In the genomic region with DNA sequence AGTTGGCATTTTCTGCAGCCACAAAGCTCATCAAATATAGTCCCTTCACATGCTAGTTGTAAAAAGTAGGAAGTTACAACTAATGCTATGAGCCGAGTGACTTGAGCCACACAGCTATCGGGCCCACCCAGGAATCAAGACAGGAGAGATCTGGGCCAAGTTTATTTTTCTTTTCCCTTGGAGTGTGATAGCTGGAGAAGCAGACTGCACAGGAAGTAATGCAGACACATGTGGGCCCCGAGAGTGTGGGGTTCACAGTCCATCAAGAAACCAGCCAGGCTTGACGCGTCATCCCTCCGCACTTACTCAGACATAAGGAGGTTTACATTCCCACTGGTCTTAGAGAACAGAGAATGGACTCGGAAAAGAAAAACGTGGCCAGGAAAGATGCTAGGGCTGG, we compare ENCODE assay signal across 16 cellular contexts.
DNase-seq lines count a peak whose midpoint lies in the region; ATAC-seq, FAIRE-seq and TF ChIP-seq lines count a peak whose summit lies in the region.
"Had no signal": no experiment of that assay in that cellular context is flagged by ENCODE, and none has a peak within 500 bp of the region (broad histone marks: within the 10 kb centered on the region; RNA-seq: fewer than 3 reads in every experiment).

No MANE protein-coding gene starts in this region.

- H3K4me3 ChIP-seq in bronchial epithelial cell (ENCODE audit: low read depth, low read length) (no peak overlapping the region), mesenchymal stem cell (ENCODE audit: insufficient read depth in 1 of 2, low read depth in 1 of 2, low read length in 2 of 2) (no peak overlapping the region)
- H3K4me3 ChIP-seq: GM12878 had no signal

- no peaks in the 10 kb centered on the region for H3K79me1 ChIP-seq in mesenchymal stem cell (replicated peaks; ENCODE audit: low read length, poor library complexity, severe bottlenecking)

- H3K27me3 Mint-ChIP-seq in activated naive CD4-positive, alpha-beta T cell treated with anti-CD3 and anti-CD28 coated beads for 36 hours (ENCODE audit: low read depth): peaks cover 2% of the 10 kb centered on the region
- H3K27me3 Mint-ChIP-seq: activated CD4-positive, alpha-beta T cell treated with anti-CD3 and anti-CD28 coated beads, Interleukin-2, amount 10 ng/mL, durations not matched to agents 24 days and 14 days; activated T-cell treated with anti-CD3 and anti-CD28 coated beads, Interleukin-2, amount 50 U/mL, for 24 hours had no signal

- H3K36me3 ChIP-seq in bronchial epithelial cell (ENCODE audit: control insufficient read depth, insufficient read depth, low read length) (no peaks in the 10 kb centered on the region), mesenchymal stem cell (ENCODE audit: control insufficient read depth in 1 of 2, insufficient read depth in 2 of 2, low read depth in 1 of 2, low read length in 2 of 2) (no peaks in the 10 kb centered on the region)

- no peaks in the 10 kb centered on the region for H3K4me1 Mint-ChIP-seq in activated naive CD4-positive, alpha-beta T cell treated with anti-CD3 and anti-CD28 coated beads for 36 hours (ENCODE audit: low read depth)
- H3K4me1 Mint-ChIP-seq: activated CD4-positive, alpha-beta T cell treated with anti-CD3 and anti-CD28 coated beads, Interleukin-2, amount 10 ng/mL, durations not matched to agents 24 days and 14 days had no signal

- no peak overlapping the region for H3K4me2 ChIP-seq in mesenchymal stem cell (ENCODE audit: low read length, poor library complexity, severe bottlenecking)

- no peaks in the 10 kb centered on the region for H3K36me3 Mint-ChIP-seq in activated naive CD4-positive, alpha-beta T cell treated with anti-CD3 and anti-CD28 coated beads for 36 hours (ENCODE audit: low read depth)

- intact Hi-C loops in activated naive CD4-positive, alpha-beta T cell treated with anti-CD3 and anti-CD28 coated beads for 36 hours (cut with micrococcal nuclease): no loop called here

- H3K27ac ChIP-seq in mesenchymal stem cell (ENCODE audit: low read length, poor library complexity, severe bottlenecking): peak overlapping the region; percentile 13

- FAIRE-seq in bronchial epithelial cell (lab: Jason Lieb, UNC) (no peak), GM19239 (lab: Jason Lieb, UNC) (no peak)
- FAIRE-seq: GM12878 had no signal

- H3K4me3 Mint-ChIP-seq in activated naive CD4-positive, alpha-beta T cell treated with anti-CD3 and anti-CD28 coated beads for 36 hours: no peak overlapping the region
- H3K4me3 Mint-ChIP-seq: activated CD4-positive, alpha-beta T cell treated with anti-CD3 and anti-CD28 coated beads, Interleukin-2, amount 10 ng/mL, durations not matched to agents 24 days and 14 days; activated T-cell treated with anti-CD3 and anti-CD28 coated beads, Interleukin-2, amount 50 U/mL, for 24 hours had no signal

- DNase-seq in A172 (ENCODE audit: low spot score) (peak; percentile 39), HCEC 1CT (peak; percentile 35), bronchial epithelial cell (ENCODE audit: low read depth) (peak; percentile 50), mesenchymal stem cell (peak; percentile 94), SW 1271 (lab: John Stamatoyannopoulos, UW) (no peak), GM19239 (ENCODE audit: insufficient read length, low spot score) (no peak)
- no peak for DNase-seq in activated naive CD4-positive, alpha-beta T cell treated with anti-CD3 and anti-CD28 coated beads for 36 hours
- DNase-seq: activated CD4-positive, alpha-beta T cell treated with anti-CD3 and anti-CD28 coated beads, Interleukin-2, amount 10 ng/mL, durations not matched to agents 24 days and 14 days; activated T-cell treated with anti-CD3 and anti-CD28 coated beads, Interleukin-2, amount 50 U/mL, for 24 hours; anterior cingulate cortex; DMS79 treated with DMSO at 0.1 percent for 48 hours; effector memory CD4-positive, alpha-beta T cell; NCI-H1092 treated with DMSO at 0.1 percent for 48 hours; occipital lobe had no signal

- H3K9me3 ChIP-seq in mesenchymal stem cell (ENCODE audit: control insufficient read depth, low read length): peaks cover 8% of the 10 kb centered on the region

- H3K23ac ChIP-seq in mesenchymal stem cell (ENCODE audit: low read length in 2 of 2): no peak overlapping the region

- H2BK15ac ChIP-seq in mesenchymal stem cell (ENCODE audit: low read depth, poor library complexity, severe bottlenecking): no peak overlapping the region

- no peak for TF ChIP-seq CTCF in bronchial epithelial cell (IDR thresholded peaks at IDR 0.05; ENCODE audit: insufficient read depth, low read length, severe bottlenecking)

- no peak for ATAC-seq in GM21576 (IDR thresholded peaks at IDR 0.05; ENCODE audit: unreplicated experiment)
- ATAC-seq: GM12878 had no signal

- H3K27me3 ChIP-seq in bronchial epithelial cell (ENCODE audit: control insufficient read depth, insufficient read depth, low read length) (no peaks in the 10 kb centered on the region), mesenchymal stem cell (ENCODE audit: control insufficient read depth in 1 of 2, insufficient read depth in 1 of 2, low read length in 2 of 2) (no peaks in the 10 kb centered on the region)

- CTCF ChIA-PET in activated naive CD4-positive, alpha-beta T cell treated with anti-CD3 and anti-CD28 coated beads for 36 hours (lab: Charles Lee): no interaction called here

- H2AK5ac ChIP-seq in mesenchymal stem cell (ENCODE audit: low read length, severe bottlenecking): no peak overlapping the region

- no peaks in the 10 kb centered on the region for H3K9me3 Mint-ChIP-seq in activated naive CD4-positive, alpha-beta T cell treated with anti-CD3 and anti-CD28 coated beads for 36 hours
- H3K9me3 Mint-ChIP-seq: activated CD4-positive, alpha-beta T cell treated with anti-CD3 and anti-CD28 coated beads, Interleukin-2, amount 10 ng/mL, durations not matched to agents 24 days and 14 days had no signal

- 29% methylated on average over 5 of the region's 8 CpGs for WGBS in mesenchymal stem cell

- peak overlapping the region; percentile 2 for H4K8ac ChIP-seq in mesenchymal stem cell (ENCODE audit: low read length)

- H2BK120ac ChIP-seq in mesenchymal stem cell (ENCODE audit: low read depth, low read length): no peak overlapping the region

- no peak overlapping the region for H2AFZ ChIP-seq in mesenchymal stem cell (ENCODE audit: low read depth, low read length)

- H3K27ac Mint-ChIP-seq in activated naive CD4-positive, alpha-beta T cell treated with anti-CD3 and anti-CD28 coated beads for 36 hours: no peak overlapping the region
- H3K27ac Mint-ChIP-seq: activated CD4-positive, alpha-beta T cell treated with anti-CD3 and anti-CD28 coated beads, Interleukin-2, amount 10 ng/mL, durations not matched to agents 24 days and 14 days; activated T-cell treated with anti-CD3 and anti-CD28 coated beads, Interleukin-2, amount 50 U/mL, for 24 hours had no signal

- peaks cover 2% of the 10 kb centered on the region for H3K4me1 ChIP-seq in mesenchymal stem cell (ENCODE audit: control insufficient read depth, insufficient read depth, low read depth, low read length)

- H3K9ac ChIP-seq in mesenchymal stem cell (ENCODE audit: low read length): peak overlapping the region; percentile 7

- H3K4ac ChIP-seq in mesenchymal stem cell (ENCODE audit: low read depth in 1 of 2, low read length in 2 of 2): peak overlapping the region in 1 of 2 experiments; percentile 24

- peak overlapping the region; percentile 23 to 57 for H2BK12ac ChIP-seq in mesenchymal stem cell (ENCODE audit: low read length in 2 of 2)

- H4K91ac ChIP-seq in mesenchymal stem cell (ENCODE audit: low read length): no peak overlapping the region

- no peak overlapping the region for H2BK5ac ChIP-seq in mesenchymal stem cell (ENCODE audit: low read depth, low read length, poor library complexity, severe bottlenecking)

- no peak overlapping the region for H3K14ac ChIP-seq in mesenchymal stem cell (ENCODE audit: low read length in 2 of 2)

- no peak overlapping the region for H3K18ac ChIP-seq in mesenchymal stem cell (ENCODE audit: low read depth in 1 of 2, low read length in 2 of 2)

Comparison
In these comparisons a context has a peak if more than half of its experiments do, and no peak if none do; other contexts are left out.
1. DNase-seq: peak in A172 (single experiment), HCEC 1CT (single experiment), bronchial epithelial cell (single experiment) and mesenchymal stem cell (single experiment); none in SW 1271 (0 of 2), activated naive CD4-positive, alpha-beta T cell treated with anti-CD3 and anti-CD28 coated beads for 36 hours (single experiment) and GM19239 (single experiment).